ENCODE assay signal across 8 cellular contexts in the genomic region with DNA sequence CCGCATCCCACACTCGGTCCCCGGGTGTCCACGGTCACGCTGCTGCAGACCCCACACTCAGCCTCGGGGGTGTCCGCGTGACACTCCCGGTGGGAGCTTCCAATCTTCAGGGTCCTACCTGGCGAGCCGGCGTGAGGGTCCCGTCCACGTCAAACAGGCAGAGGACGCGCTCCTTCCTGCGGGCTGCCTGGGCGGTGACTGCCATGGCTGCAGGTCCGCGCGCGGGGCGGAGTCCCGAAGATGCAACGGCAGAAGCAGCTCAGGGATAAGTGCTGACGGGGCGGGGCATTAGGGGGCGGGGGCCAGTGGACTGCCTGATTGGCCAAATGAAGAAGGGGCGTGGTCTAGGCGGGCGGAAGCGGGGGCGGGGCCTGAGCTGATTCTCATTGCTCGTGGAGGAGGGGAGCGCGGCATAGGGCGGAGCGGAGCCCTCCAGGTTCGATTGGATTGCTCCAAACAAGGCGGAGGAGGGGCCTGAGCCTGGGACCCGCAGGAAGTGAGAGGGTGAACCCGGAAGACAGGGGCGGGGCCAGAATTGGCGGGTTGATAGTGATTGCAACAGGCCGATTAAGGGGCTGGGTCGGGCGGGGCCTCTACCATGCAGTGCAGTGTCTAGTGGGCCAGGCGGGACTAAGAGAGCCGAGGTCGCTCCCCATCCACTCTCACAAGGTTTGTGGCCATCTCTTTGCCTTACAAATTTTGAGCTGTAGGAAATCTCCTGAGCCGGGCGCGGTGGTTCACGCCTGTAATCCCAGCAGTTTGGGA. TPM values are rescaled to one million over a fixed set of nuclear protein-coding genes. Genes with fewer than 3 reads are reported as not detected.
DNase-seq lines count a peak whose midpoint lies in the region; ATAC-seq and TF ChIP-seq lines count a peak whose summit lies in the region.

A gene (minus strand): TSS at position 240 of the 765 bp plus-strand sequence. CDS start 35 bp downstream, at position 205.

- H3K9me3 ChIP-seq in liver (ENCODE audit: control insufficient read depth in 4 of 4, low read length in 3 of 4): no peaks in the 10 kb centered on the region

- no peak for TF ChIP-seq CTCF in CD14-positive monocyte (IDR thresholded peaks at IDR 0.05)
- no peak for TF ChIP-seq CTCF in liver (IDR thresholded peaks at IDR 0.05; ENCODE audit: low read depth, low read length, missing input control)

- ATAC-seq in GM19397 (IDR thresholded peaks at IDR 0.05; ENCODE audit: unreplicated experiment) (peak; percentile 88), HG03571 (IDR thresholded peaks at IDR 0.05; ENCODE audit: unreplicated experiment) (peak; percentile 91)

- DNase-seq in CD14-positive monocyte (ENCODE audit: low spot score) (peak; percentile 100), NCI-H82 (lab: John Stamatoyannopoulos, UW) (peak; percentile 100), dermis microvascular lymphatic vessel endothelial cell (ENCODE audit: low read depth in 2 of 2) (peak; percentile 98 to 100)
- DNase-seq in activated CD4-positive, alpha-beta T cell treated with anti-CD3 and anti-CD28 coated beads, Interleukin-2, amount 50 U/mL, for 48 hours: peak; percentile 100
- peak; percentile 100 for DNase-seq in stimulated activated CD4-positive, alpha-beta T cell treated with anti-CD3 and anti-CD28 coated beads, Interleukin-4, amount 100 ng/mL, for 24 hours

- H3K4me3 ChIP-seq in liver (ENCODE audit: low read depth in 1 of 3, low read length in 3 of 3): peak within 1 kb of the TSS; percentile 78 to 81 (median 80)

- H3K9ac ChIP-seq in liver (ENCODE audit: low read depth in 1 of 2, low read length in 2 of 2): peak within 1 kb of the TSS; percentile 48 to 66

- H3K36me3 ChIP-seq in liver (ENCODE audit: control insufficient read depth in 4 of 4, insufficient read depth in 3 of 4, low read depth in 1 of 4, low read length in 3 of 4): peaks cover 0 to 4% (median under 1%) of the 10 kb centered on the region in 4 donors

- H3K27ac ChIP-seq in liver (ENCODE audit: low read depth in 1 of 2, low read length in 2 of 2): peak within 1 kb of the TSS; percentile 36 to 72

- H3K27ac Mint-ChIP-seq in CD14-positive monocyte: peak within 1 kb of the TSS; percentile 60 to 90 (median 80)

- WGBS in liver: under 1% methylated on average over 54 of the region's 54 CpGs

- intact Hi-C loops in CD14-positive monocyte (cut with micrococcal nuclease): loop anchor here (1.0 to 10.0 kb wide), 3 partner anchors 30 to 185 kb away; a partner anchor contains a TSS

- H3K27me3 Mint-ChIP-seq in CD14-positive monocyte (ENCODE audit: low read depth in 3 of 3): peaks cover 2 to 4% (median 3%) of the 10 kb centered on the region in 3 donors

- H3K27me3 ChIP-seq in liver (ENCODE audit: control insufficient read depth in 4 of 4, insufficient read depth in 4 of 4, low read length in 3 of 4): no peaks in the 10 kb centered on the region

- peaks cover 0 to 2% (median 0%) of the 10 kb centered on the region in 7 donors for H3K9me3 Mint-ChIP-seq in CD14-positive monocyte

- peak; percentile 46 to 47 for TF ChIP-seq RAD21 in liver (IDR thresholded peaks at IDR 0.05)

- H3K4me3 Mint-ChIP-seq in CD14-positive monocyte: peak within 1 kb of the TSS; percentile 88 to 93

- peaks cover 12% of the 10 kb centered on the region for H3K4me1 Mint-ChIP-seq in CD14-positive monocyte

- peaks cover 4 to 10% of the 10 kb centered on the region in 2 donors for H3K36me3 Mint-ChIP-seq in CD14-positive monocyte

- peaks cover 8 to 24% (median 17%) of the 10 kb centered on the region in 4 donors for H3K4me1 ChIP-seq in liver (ENCODE audit: control insufficient read depth in 4 of 4, insufficient read depth in 4 of 4, low read length in 3 of 4)

TF ChIP-seq in liver, 16 proteins besides CTCF, POLR2A, EP300 and RAD21:
- TF ChIP-seq SP1 (IDR thresholded peaks at IDR 0.05): peak; percentile 95
- TF ChIP-seq YY1 (IDR thresholded peaks at IDR 0.05): peak; percentile 92
- TF ChIP-seq, protein P1, sequence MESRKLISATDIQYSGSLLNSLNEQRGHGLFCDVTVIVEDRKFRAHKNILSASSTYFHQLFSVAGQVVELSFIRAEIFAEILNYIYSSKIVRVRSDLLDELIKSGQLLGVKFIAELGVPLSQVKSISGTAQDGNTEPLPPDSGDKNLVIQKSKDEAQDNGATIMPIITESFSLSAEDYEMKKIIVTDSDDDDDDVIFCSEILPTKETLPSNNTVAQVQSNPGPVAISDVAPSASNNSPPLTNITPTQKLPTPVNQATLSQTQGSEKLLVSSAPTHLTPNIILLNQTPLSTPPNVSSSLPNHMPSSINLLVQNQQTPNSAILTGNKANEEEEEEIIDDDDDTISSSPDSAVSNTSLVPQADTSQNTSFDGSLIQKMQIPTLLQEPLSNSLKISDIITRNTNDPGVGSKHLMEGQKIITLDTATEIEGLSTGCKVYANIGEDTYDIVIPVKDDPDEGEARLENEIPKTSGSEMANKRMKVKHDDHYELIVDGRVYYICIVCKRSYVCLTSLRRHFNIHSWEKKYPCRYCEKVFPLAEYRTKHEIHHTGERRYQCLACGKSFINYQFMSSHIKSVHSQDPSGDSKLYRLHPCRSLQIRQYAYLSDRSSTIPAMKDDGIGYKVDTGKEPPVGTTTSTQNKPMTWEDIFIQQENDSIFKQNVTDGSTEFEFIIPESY (IDR thresholded peaks at IDR 0.05): no peak
- TF ChIP-seq, protein P2, sequence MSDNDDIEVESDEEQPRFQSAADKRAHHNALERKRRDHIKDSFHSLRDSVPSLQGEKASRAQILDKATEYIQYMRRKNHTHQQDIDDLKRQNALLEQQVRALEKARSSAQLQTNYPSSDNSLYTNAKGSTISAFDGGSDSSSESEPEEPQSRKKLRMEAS (IDR thresholded peaks at IDR 0.05): peak; percentile 88
- TF ChIP-seq GABPA (IDR thresholded peaks at IDR 0.05 in 1 of 2, conservative IDR thresholded peaks at IDR 0.05 in 1 of 2): peak; percentile 70 to 90
- peak; percentile 43 for TF ChIP-seq HNF4G (IDR thresholded peaks at IDR 0.05)
- peak; percentile 71 to 80 for TF ChIP-seq RXRA (IDR thresholded peaks at IDR 0.05)
- peak in 1 of 2 donors; percentile 52 for TF ChIP-seq JUND (IDR thresholded peaks at IDR 0.05)
- TF ChIP-seq HNF4A (conservative IDR thresholded peaks at IDR 0.05): peak; percentile 48 to 52
- TF ChIP-seq EGR1 (IDR thresholded peaks at IDR 0.05; ENCODE audit: low read depth in 2 of 2): peak; percentile 89 to 93
- TF ChIP-seq, protein P3, sequence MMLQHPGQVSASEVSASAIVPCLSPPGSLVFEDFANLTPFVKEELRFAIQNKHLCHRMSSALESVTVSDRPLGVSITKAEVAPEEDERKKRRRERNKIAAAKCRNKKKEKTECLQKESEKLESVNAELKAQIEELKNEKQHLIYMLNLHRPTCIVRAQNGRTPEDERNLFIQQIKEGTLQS (IDR thresholded peaks at IDR 0.05): no peak
- TF ChIP-seq, protein P4, sequence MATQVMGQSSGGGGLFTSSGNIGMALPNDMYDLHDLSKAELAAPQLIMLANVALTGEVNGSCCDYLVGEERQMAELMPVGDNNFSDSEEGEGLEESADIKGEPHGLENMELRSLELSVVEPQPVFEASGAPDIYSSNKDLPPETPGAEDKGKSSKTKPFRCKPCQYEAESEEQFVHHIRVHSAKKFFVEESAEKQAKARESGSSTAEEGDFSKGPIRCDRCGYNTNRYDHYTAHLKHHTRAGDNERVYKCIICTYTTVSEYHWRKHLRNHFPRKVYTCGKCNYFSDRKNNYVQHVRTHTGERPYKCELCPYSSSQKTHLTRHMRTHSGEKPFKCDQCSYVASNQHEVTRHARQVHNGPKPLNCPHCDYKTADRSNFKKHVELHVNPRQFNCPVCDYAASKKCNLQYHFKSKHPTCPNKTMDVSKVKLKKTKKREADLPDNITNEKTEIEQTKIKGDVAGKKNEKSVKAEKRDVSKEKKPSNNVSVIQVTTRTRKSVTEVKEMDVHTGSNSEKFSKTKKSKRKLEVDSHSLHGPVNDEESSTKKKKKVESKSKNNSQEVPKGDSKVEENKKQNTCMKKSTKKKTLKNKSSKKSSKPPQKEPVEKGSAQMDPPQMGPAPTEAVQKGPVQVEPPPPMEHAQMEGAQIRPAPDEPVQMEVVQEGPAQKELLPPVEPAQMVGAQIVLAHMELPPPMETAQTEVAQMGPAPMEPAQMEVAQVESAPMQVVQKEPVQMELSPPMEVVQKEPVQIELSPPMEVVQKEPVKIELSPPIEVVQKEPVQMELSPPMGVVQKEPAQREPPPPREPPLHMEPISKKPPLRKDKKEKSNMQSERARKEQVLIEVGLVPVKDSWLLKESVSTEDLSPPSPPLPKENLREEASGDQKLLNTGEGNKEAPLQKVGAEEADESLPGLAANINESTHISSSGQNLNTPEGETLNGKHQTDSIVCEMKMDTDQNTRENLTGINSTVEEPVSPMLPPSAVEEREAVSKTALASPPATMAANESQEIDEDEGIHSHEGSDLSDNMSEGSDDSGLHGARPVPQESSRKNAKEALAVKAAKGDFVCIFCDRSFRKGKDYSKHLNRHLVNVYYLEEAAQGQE (IDR thresholded peaks at IDR 0.05): peak; percentile 91
- peak; percentile 61 for TF ChIP-seq NR2F2 (IDR thresholded peaks at IDR 0.05)
- no peak for TF ChIP-seq FOXA1 (IDR thresholded peaks at IDR 0.05)
- peak; percentile 87 for TF ChIP-seq TAF1 (conservative IDR thresholded peaks at IDR 0.05)
- TF ChIP-seq FOXA2 (IDR thresholded peaks at IDR 0.05): no peak

RNA-seq across cellular contexts. Expression of the gene that starts here (rescaled TPM):
- 10 to 100 TPM; 15.6 to 23.5 TPM for polyA plus RNA-seq in CD14-positive monocyte
- total RNA-seq in dermis microvascular lymphatic vessel endothelial cell: 2.2 and 3.2 TPM in 2 replicates
- 10 to 100 TPM; 24.9 to 30.1 TPM for total RNA-seq in liver
- 10 to 100 TPM; 35.1 to 50.2 TPM for polyA plus RNA-seq in liver

Comparison
In these comparisons a context has a peak if more than half of its experiments do, and no peak if none do; other contexts are left out.
1. Peak in every context shown above with its lines: DNase-seq, ATAC-seq, H3K4me3 ChIP-seq and H3K27ac ChIP-seq.